Comparison of ENCODE assay signal across 17 cellular contexts in the genomic region with DNA sequence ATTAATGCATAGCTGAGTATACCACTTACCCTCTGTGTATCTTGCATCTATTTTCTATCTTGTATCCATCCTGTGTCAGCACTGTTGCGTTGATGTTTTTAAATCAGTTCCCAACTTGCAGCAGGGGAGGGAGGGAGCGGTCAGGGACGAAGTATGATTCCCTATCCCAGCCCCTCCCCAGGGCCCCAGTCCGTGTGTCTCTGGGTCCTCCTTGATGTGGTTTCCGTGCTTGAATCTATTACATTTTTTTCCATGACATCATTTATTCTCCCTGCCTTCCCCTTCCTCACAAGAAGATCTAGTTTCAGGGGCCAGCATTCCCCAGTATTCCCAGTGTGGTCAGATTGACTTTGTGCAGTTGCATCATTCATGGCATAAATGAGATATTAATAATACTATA.
"Had no signal": no experiment of that assay in that cellular context is flagged by ENCODE, and none has a peak within 500 bp of the region (broad histone marks: within the 10 kb centered on the region; RNA-seq: fewer than 3 reads in every experiment).

No MANE protein-coding gene starts in this region.

- H3K27ac Mint-ChIP-seq: nephron progenitor cell, type B pancreatic cell had no signal

- H3K27ac ChIP-seq: gastrocnemius medialis, psoas muscle, sigmoid colon, suprapubic skin, thyroid gland, uterus had no signal

- ATAC-seq: esophagus mucosa, gastrocnemius medialis, left lobe of liver, psoas muscle had no signal

- FAIRE-seq: endometrium, small intestine had no signal

- H3K27me3 ChIP-seq: gastrocnemius medialis, sigmoid colon, suprapubic skin, thyroid gland, uterus had no signal

- H3K27me3 Mint-ChIP-seq: type B pancreatic cell had no signal

- H3K9me3 Mint-ChIP-seq: nephron progenitor cell, type B pancreatic cell had no signal

- H3K4me3 ChIP-seq: gastrocnemius medialis, psoas muscle, sigmoid colon, suprapubic skin, thyroid gland, uterus had no signal

- DNase-seq: gastrocnemius medialis, glutamatergic neuron, islet precursor cell, mammary epithelial cell, nephron progenitor cell, psoas muscle, retina, sigmoid colon, small intestine, thyroid gland, uterus had no signal

- H3K4me1 ChIP-seq: suprapubic skin, uterus had no signal

- H3K9me3 ChIP-seq: gastrocnemius medialis, psoas muscle, sigmoid colon, suprapubic skin, thyroid gland, uterus had no signal

- H3K36me3 ChIP-seq: gastrocnemius medialis, sigmoid colon, suprapubic skin, thyroid gland, uterus had no signal

- H3K4me3 Mint-ChIP-seq: nephron progenitor cell, type B pancreatic cell had no signal

- H3K36me3 Mint-ChIP-seq: naive thymus-derived CD4-positive, alpha-beta T cell; type B pancreatic cell had no signal
